Comparison of ENCODE assay signal across 10 cellular contexts in the genomic region with DNA sequence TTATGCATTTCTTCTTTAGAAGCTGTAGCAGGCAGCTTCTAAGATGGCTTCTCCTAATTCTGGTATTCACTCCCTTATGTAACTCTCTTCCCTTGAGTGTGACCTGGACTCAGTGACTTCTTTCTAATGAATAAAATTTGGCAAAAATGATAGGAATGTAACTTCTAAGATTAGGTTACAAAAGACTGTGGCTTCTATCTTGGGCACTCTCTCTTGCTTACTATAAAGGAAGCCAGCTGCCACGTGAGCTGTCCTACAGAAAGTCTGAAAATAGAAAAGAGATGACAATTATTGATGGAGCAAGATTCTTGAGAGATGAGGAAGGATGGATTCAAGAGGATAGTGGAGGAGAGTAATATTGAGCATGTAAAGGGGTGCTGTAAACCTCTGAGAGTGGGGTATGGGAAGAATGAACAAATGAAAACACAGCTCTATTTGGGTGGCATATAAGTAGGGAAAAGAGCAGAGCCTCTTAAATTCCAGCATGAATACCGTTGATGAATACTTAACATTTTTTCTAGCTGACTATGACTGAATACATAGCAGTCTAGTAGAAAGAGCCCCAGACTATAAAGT. TPM values are rescaled to one million over a fixed set of nuclear protein-coding genes. Genes with fewer than 3 reads are reported as not detected.
A peak's percentile ranks its signal among the peaks of the same experiment; 100 is the strongest.
DNase-seq lines count a peak whose midpoint lies in the region; ATAC-seq and TF ChIP-seq lines count a peak whose summit lies in the region.
"Had no signal": no experiment of that assay in that cellular context is flagged by ENCODE, and none has a peak within 500 bp of the region (broad histone marks: within the 10 kb centered on the region; RNA-seq: fewer than 3 reads in every experiment).

No MANE protein-coding gene starts in this region.

- H3K27ac Mint-ChIP-seq in HFFc6 (peak overlapping the region; percentile 83), natural killer cell (peak overlapping the region in 1 of 2 donors; percentile 23)

- ATAC-seq in natural killer cell (no peak), HG03095 (IDR thresholded peaks at IDR 0.05; ENCODE audit: unreplicated experiment) (no peak)

- H3K9me3 Mint-ChIP-seq in HFFc6 (no peaks in the 10 kb centered on the region; the same call in 1 of the 2 replicates), natural killer cell (no peaks in the 10 kb centered on the region)

- peaks cover 90% of the 10 kb centered on the region for H3K4me1 Mint-ChIP-seq in HFFc6 (ENCODE audit: low read depth)
- peaks cover 32 to 36% of the 10 kb centered on the region in 2 donors for H3K4me1 Mint-ChIP-seq in natural killer cell

- H3K36me3 Mint-ChIP-seq in HFFc6 (ENCODE audit: low read depth) (peaks cover 42% of the 10 kb centered on the region), natural killer cell (no peaks in the 10 kb centered on the region)

- TF ChIP-seq CTCF in HFFc6 (IDR thresholded peaks at IDR 0.05) (no peak), natural killer cell (IDR thresholded peaks at IDR 0.05) (no peak)

- DNase-seq in A172 (ENCODE audit: low spot score), result peak; percentile 93
- peak; percentile 80 for DNase-seq in HFFc6
- peak; percentile 77 for DNase-seq in astrocyte of the hippocampus (ENCODE audit: low read depth, low spot score)
- DNase-seq in iris pigment epithelial cell (ENCODE audit: low read depth), result peak; percentile 83
- no peak for DNase-seq in NCI-H510A (lab: John Stamatoyannopoulos, UW)
- no peak for DNase-seq in natural killer cell
- no peak for DNase-seq in NCI-H2029 treated with DMSO at 0.1 percent for 48 hours (lab: John Stamatoyannopoulos, UW)
- DNase-seq: caudate nucleus, NCI-H1694 had no signal

- H3K4me3 Mint-ChIP-seq in HFFc6, result peak overlapping the region; percentile 75
- H3K4me3 Mint-ChIP-seq in natural killer cell, result no peak overlapping the region

- intact Hi-C loops in natural killer cell (cut with micrococcal nuclease), result loop anchor here (10.0 kb wide), 1 partner anchor 328 kb away; a partner anchor contains a TSS

- no peaks in the 10 kb centered on the region for H3K27me3 Mint-ChIP-seq in HFFc6 (ENCODE audit: insufficient read depth)
- H3K27me3 Mint-ChIP-seq in natural killer cell (ENCODE audit: low read depth in 2 of 2), result no peaks in the 10 kb centered on the region

RNA-seq across cellular contexts. Expression of a gene that starts 5.5 kb away (rescaled TPM):
- total RNA-seq in A172 (2014; rRNA removed; shearing (Covaris generic)), result 154 and 167 TPM in 2 replicates
- 10 to 100 TPM; 32.7 to 47.0 (median 40.4) TPM for total RNA-seq in HFFc6 (2021; fragmentation: NEBNext Ultra II Directional; extraction: Animal tissue kit (Norgen Biotek cat#: 25700))
- total RNA-seq in natural killer cell, result 10 to 100 TPM; 29.5 to 52.9 (median 34.3) TPM

RNA-seq across cellular contexts. Expression of a gene that starts 19.5 kb away (rescaled TPM):
- total RNA-seq in A172 (2014; rRNA removed; shearing (Covaris generic)), result 1.1 and 1.2 TPM in 2 replicates
- total RNA-seq in HFFc6 (2021; fragmentation: NEBNext Ultra II Directional; extraction: Animal tissue kit (Norgen Biotek cat#: 25700)), result 1 to 10 TPM; 3.4 to 5.4 (median 4.6) TPM
- total RNA-seq in natural killer cell, result 10 to 100 TPM in 1 of 3 donors, 1 to 10 TPM in 2; 1.4 to 13.5 (median 7.5) TPM

Comparison
In these comparisons a context has a peak if more than half of its experiments do, and no peak if none do; other contexts are left out.
1. DNase-seq: peak in A172 (single experiment), HFFc6 (single experiment), astrocyte of the hippocampus (single experiment) and iris pigment epithelial cell (single experiment); none in NCI-H510A (single experiment), natural killer cell (single experiment) and NCI-H2029 treated with DMSO at 0.1 percent for 48 hours (single experiment).